8 cellular contexts compared by ENCODE assay signal in genomic region chr12:2284857-2285256, GRCh38.
A peak's percentile ranks its signal among the peaks of the same experiment; 100 is the strongest.
DNase-seq lines count a peak whose midpoint lies in the region; ATAC-seq and TF ChIP-seq lines count a peak whose summit lies in the region.

No MANE protein-coding gene starts in this region.

- H3K9me3 ChIP-seq in naive thymus-derived CD4-positive, alpha-beta T cell (ENCODE audit: control insufficient read depth in 2 of 3, low read length in 3 of 3), result no peaks in the 10 kb centered on the region

- H3K27ac ChIP-seq in 22Rv1, result no peak overlapping the region
- H3K27ac ChIP-seq in naive thymus-derived CD4-positive, alpha-beta T cell (ENCODE audit: low read depth, low read length), result no peak overlapping the region

- no peak overlapping the region for H3K4me3 ChIP-seq in naive thymus-derived CD4-positive, alpha-beta T cell (ENCODE audit: low read length)

- peak; percentile 79 for TF ChIP-seq CTCF in 22Rv1 (IDR thresholded peaks at IDR 0.05)

- H3K27me3 ChIP-seq in naive thymus-derived CD4-positive, alpha-beta T cell (ENCODE audit: control insufficient read depth in 2 of 2, insufficient read depth in 2 of 2, low read length in 2 of 2), result no peaks in the 10 kb centered on the region

- intact Hi-C loops in naive thymus-derived CD4-positive, alpha-beta T cell (cut with micrococcal nuclease), result no loop called here

- POLR2A ChIA-PET in naive thymus-derived CD4-positive, alpha-beta T cell (lab: Charles Lee), result no interaction called here

- H3K27ac Mint-ChIP-seq in naive thymus-derived CD4-positive, alpha-beta T cell, result no peak overlapping the region

- H3K36me3 Mint-ChIP-seq in naive thymus-derived CD4-positive, alpha-beta T cell, result no peaks in the 10 kb centered on the region

- CTCF ChIA-PET in naive thymus-derived CD4-positive, alpha-beta T cell (lab: Charles Lee), result no interaction called here

- peaks cover 0 to 7% (median 0%) of the 10 kb centered on the region in 7 donors for H3K4me1 Mint-ChIP-seq in naive thymus-derived CD4-positive, alpha-beta T cell

- peaks cover 1 to 23% (median 7%) of the 10 kb centered on the region in 11 donors for H3K9me3 Mint-ChIP-seq in naive thymus-derived CD4-positive, alpha-beta T cell

- ATAC-seq in naive thymus-derived CD4-positive, alpha-beta T cell, result peak; percentile 76
- ATAC-seq in GM21526 (IDR thresholded peaks at IDR 0.05; ENCODE audit: low FRiP score, unreplicated experiment), result no peak

- peak overlapping the region in 1 of 10 donors; percentile 17 for H3K4me3 Mint-ChIP-seq in naive thymus-derived CD4-positive, alpha-beta T cell

- no peaks in the 10 kb centered on the region for H3K36me3 ChIP-seq in naive thymus-derived CD4-positive, alpha-beta T cell (ENCODE audit: control insufficient read depth in 2 of 3, insufficient read depth in 3 of 3, low read length in 3 of 3)

- H3K27me3 Mint-ChIP-seq in naive thymus-derived CD4-positive, alpha-beta T cell, result peaks cover 20 to 40% (median 27%) of the 10 kb centered on the region in 5 donors

- no peaks in the 10 kb centered on the region for H3K4me1 ChIP-seq in naive thymus-derived CD4-positive, alpha-beta T cell (ENCODE audit: control insufficient read depth in 2 of 2, insufficient read depth in 2 of 2, low read length in 2 of 2)

- DNase-seq in GDM1 (lab: John Stamatoyannopoulos, UW), result peak; percentile 71
- peak; percentile 71 for DNase-seq in NCI-H1105 treated with DMSO at 0.1 percent for 48 hours (lab: John Stamatoyannopoulos, UW)
- peak; percentile 75 for DNase-seq in SW480 (ENCODE audit: low spot score)
- peak; percentile 72 for DNase-seq in fibroblast of gingiva (ENCODE audit: low read depth)
- peak in 1 of 9 donors; percentile 2 for DNase-seq in naive thymus-derived CD4-positive, alpha-beta T cell
- no peak for DNase-seq in T-helper 9 cell
